Comparison of ENCODE assay signal across 1 cellular context in genomic region chr6:138569970-138570715, GRCh38.
TF ChIP-seq lines count a peak whose summit lies in the region.

No MANE protein-coding gene starts in this region.

TF ChIP-seq in HepG2, 621 proteins besides CTCF, POLR2A, EP300 and RAD21 (continued from another document and continues in another):
- TF ChIP-seq, protein P1, sequence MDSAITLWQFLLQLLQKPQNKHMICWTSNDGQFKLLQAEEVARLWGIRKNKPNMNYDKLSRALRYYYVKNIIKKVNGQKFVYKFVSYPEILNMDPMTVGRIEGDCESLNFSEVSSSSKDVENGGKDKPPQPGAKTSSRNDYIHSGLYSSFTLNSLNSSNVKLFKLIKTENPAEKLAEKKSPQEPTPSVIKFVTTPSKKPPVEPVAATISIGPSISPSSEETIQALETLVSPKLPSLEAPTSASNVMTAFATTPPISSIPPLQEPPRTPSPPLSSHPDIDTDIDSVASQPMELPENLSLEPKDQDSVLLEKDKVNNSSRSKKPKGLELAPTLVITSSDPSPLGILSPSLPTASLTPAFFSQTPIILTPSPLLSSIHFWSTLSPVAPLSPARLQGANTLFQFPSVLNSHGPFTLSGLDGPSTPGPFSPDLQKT (CRISPR knock-in tag; IDR thresholded peaks at IDR 0.05; ENCODE audit: borderline replicate concordance), result no peak
- TF ChIP-seq SAP130 (CRISPR knock-in tag; IDR thresholded peaks at IDR 0.05; ENCODE audit: low read depth) (peak; percentile 87), NR2F6 (IDR thresholded peaks at IDR 0.05) (no peak), NR2F6 (CRISPR knock-in tag; IDR thresholded peaks at IDR 0.05) (no peak), ZNF746 (CRISPR knock-in tag; IDR thresholded peaks at IDR 0.05) (no peak), ZFP62 (CRISPR knock-in tag; IDR thresholded peaks at IDR 0.05) (no peak), NKX3-1 (CRISPR knock-in tag; IDR thresholded peaks at IDR 0.05) (no peak; the same call in 1 of the 2 replicates), ZNF879 (CRISPR knock-in tag; IDR thresholded peaks at IDR 0.05) (no peak), AHR (CRISPR knock-in tag; IDR thresholded peaks at IDR 0.05) (no peak), FOXM1 (CRISPR knock-in tag; IDR thresholded peaks at IDR 0.05) (no peak), KLF13 (CRISPR knock-in tag; IDR thresholded peaks at IDR 0.05) (no peak), ZNF333 (CRISPR knock-in tag; IDR thresholded peaks at IDR 0.05; ENCODE audit: borderline replicate concordance) (no peak), ZNF446 (CRISPR knock-in tag; IDR thresholded peaks at IDR 0.05) (no peak), HNF1B (CRISPR knock-in tag; IDR thresholded peaks at IDR 0.05) (0 out of 2 replicates have a peak, but pooled peaks have one; percentile 26), ZNF367 (CRISPR knock-in tag; IDR thresholded peaks at IDR 0.05; ENCODE audit: borderline replicate concordance) (0 out of 2 replicates have a peak, but pooled peaks have one; percentile 29), NFE2L2 (IDR thresholded peaks at IDR 0.05; ENCODE audit: low read length) (no peak), POLR2G (IDR thresholded peaks at IDR 0.05; ENCODE audit: low read depth, low read length) (peak; percentile 81), HOXA9 (CRISPR knock-in tag; IDR thresholded peaks at IDR 0.05; ENCODE audit: borderline replicate concordance) (no peak), ZFP82 (CRISPR knock-in tag; IDR thresholded peaks at IDR 0.05; ENCODE audit: borderline replicate concordance) (no peak), ZNF749 (CRISPR knock-in tag; IDR thresholded peaks at IDR 0.05; ENCODE audit: borderline replicate concordance) (no peak), CC2D1A (CRISPR knock-in tag; IDR thresholded peaks at IDR 0.05) (no peak), ZFY (CRISPR knock-in tag; IDR thresholded peaks at IDR 0.05) (no peak), RFXANK (CRISPR knock-in tag; IDR thresholded peaks at IDR 0.05) (no peak), KAT2B (IDR thresholded peaks at IDR 0.05; ENCODE audit: borderline replicate concordance, low read depth, low read length) (no peak), SKIL (CRISPR knock-in tag; IDR thresholded peaks at IDR 0.05; ENCODE audit: borderline replicate concordance) (no peak), NFYC (CRISPR knock-in tag; IDR thresholded peaks at IDR 0.05) (no peak), ZNF205 (CRISPR knock-in tag; IDR thresholded peaks at IDR 0.05) (no peak; the same call in 1 of the 2 replicates), ZNF430 (CRISPR knock-in tag; IDR thresholded peaks at IDR 0.05) (no peak), CENPT (CRISPR knock-in tag; IDR thresholded peaks at IDR 0.05; ENCODE audit: low read depth) (no peak), ZNF556 (CRISPR knock-in tag; IDR thresholded peaks at IDR 0.05; ENCODE audit: borderline replicate concordance) (no peak), ZNF282 (IDR thresholded peaks at IDR 0.05; ENCODE audit: partially characterized antibody) (no peak), ATF6 (CRISPR knock-in tag; conservative IDR thresholded peaks at IDR 0.05) (no peak), RERE (CRISPR knock-in tag; IDR thresholded peaks at IDR 0.05; ENCODE audit: low read depth) (no peak), ATF2 (CRISPR knock-in tag; IDR thresholded peaks at IDR 0.05) (no peak), ZNF678 (CRISPR knock-in tag; IDR thresholded peaks at IDR 0.05) (no peak), FOXA1 (IDR thresholded peaks at IDR 0.05) (no peak), FOXA1 (CRISPR knock-in tag; IDR thresholded peaks at IDR 0.05) (peak; percentile 81), ADNP (CRISPR knock-in tag; IDR thresholded peaks at IDR 0.05) (no peak)
- TF ChIP-seq, protein P2, sequence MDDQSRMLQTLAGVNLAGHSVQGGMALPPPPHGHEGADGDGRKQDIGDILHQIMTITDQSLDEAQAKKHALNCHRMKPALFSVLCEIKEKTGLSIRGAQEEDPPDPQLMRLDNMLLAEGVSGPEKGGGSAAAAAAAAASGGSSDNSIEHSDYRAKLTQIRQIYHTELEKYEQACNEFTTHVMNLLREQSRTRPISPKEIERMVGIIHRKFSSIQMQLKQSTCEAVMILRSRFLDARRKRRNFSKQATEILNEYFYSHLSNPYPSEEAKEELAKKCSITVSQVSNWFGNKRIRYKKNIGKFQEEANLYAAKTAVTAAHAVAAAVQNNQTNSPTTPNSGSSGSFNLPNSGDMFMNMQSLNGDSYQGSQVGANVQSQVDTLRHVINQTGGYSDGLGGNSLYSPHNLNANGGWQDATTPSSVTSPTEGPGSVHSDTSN (CRISPR knock-in tag; IDR thresholded peaks at IDR 0.05; ENCODE audit: borderline replicate concordance), result no peak
- TF ChIP-seq, protein P3, sequence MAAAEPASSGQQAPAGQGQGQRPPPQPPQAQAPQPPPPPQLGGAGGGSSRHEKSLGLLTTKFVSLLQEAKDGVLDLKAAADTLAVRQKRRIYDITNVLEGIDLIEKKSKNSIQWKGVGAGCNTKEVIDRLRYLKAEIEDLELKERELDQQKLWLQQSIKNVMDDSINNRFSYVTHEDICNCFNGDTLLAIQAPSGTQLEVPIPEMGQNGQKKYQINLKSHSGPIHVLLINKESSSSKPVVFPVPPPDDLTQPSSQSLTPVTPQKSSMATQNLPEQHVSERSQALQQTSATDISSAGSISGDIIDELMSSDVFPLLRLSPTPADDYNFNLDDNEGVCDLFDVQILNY (CRISPR knock-in tag; conservative IDR thresholded peaks at IDR 0.05), result no peak
- TF ChIP-seq, protein P4, sequence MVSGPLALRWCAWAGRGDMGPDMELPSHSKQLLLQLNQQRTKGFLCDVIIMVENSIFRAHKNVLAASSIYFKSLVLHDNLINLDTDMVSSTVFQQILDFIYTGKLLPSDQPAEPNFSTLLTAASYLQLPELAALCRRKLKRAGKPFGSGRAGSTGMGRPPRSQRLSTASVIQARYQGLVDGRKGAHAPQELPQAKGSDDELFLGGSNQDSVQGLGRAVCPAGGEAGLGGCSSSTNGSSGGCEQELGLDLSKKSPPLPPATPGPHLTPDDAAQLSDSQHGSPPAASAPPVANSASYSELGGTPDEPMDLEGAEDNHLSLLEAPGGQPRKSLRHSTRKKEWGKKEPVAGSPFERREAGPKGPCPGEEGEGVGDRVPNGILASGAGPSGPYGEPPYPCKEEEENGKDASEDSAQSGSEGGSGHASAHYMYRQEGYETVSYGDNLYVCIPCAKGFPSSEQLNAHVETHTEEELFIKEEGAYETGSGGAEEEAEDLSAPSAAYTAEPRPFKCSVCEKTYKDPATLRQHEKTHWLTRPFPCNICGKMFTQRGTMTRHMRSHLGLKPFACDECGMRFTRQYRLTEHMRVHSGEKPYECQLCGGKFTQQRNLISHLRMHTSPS (CRISPR knock-in tag; IDR thresholded peaks at IDR 0.05; ENCODE audit: low read depth), result no peak
- TF ChIP-seq, protein P5, sequence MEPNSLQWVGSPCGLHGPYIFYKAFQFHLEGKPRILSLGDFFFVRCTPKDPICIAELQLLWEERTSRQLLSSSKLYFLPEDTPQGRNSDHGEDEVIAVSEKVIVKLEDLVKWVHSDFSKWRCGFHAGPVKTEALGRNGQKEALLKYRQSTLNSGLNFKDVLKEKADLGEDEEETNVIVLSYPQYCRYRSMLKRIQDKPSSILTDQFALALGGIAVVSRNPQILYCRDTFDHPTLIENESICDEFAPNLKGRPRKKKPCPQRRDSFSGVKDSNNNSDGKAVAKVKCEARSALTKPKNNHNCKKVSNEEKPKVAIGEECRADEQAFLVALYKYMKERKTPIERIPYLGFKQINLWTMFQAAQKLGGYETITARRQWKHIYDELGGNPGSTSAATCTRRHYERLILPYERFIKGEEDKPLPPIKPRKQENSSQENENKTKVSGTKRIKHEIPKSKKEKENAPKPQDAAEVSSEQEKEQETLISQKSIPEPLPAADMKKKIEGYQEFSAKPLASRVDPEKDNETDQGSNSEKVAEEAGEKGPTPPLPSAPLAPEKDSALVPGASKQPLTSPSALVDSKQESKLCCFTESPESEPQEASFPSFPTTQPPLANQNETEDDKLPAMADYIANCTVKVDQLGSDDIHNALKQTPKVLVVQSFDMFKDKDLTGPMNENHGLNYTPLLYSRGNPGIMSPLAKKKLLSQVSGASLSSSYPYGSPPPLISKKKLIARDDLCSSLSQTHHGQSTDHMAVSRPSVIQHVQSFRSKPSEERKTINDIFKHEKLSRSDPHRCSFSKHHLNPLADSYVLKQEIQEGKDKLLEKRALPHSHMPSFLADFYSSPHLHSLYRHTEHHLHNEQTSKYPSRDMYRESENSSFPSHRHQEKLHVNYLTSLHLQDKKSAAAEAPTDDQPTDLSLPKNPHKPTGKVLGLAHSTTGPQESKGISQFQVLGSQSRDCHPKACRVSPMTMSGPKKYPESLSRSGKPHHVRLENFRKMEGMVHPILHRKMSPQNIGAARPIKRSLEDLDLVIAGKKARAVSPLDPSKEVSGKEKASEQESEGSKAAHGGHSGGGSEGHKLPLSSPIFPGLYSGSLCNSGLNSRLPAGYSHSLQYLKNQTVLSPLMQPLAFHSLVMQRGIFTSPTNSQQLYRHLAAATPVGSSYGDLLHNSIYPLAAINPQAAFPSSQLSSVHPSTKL (CRISPR knock-in tag; IDR thresholded peaks at IDR 0.05), result peak; percentile 68
